Comparison of ENCODE assay signal across 1 cellular context in genomic region chr20:17756529-17756928, GRCh38.
TF ChIP-seq lines count a peak whose summit lies in the region.

No MANE protein-coding gene starts in this region.

TF ChIP-seq in H1, 55 proteins besides CTCF, POLR2A, EP300 and RAD21 (continued from another document):
- TF ChIP-seq JUND (IDR thresholded peaks at IDR 0.05; ENCODE audit: low read length): no peak
